8 cellular contexts compared by ENCODE assay signal in genomic region chrX:16712116-16712824, GRCh38. TPM values are rescaled to one million over a fixed set of nuclear protein-coding genes. Genes with fewer than 3 reads are reported as not detected.
DNase-seq lines count a peak whose midpoint lies in the region; ATAC-seq and TF ChIP-seq lines count a peak whose summit lies in the region.

A gene with protein sequence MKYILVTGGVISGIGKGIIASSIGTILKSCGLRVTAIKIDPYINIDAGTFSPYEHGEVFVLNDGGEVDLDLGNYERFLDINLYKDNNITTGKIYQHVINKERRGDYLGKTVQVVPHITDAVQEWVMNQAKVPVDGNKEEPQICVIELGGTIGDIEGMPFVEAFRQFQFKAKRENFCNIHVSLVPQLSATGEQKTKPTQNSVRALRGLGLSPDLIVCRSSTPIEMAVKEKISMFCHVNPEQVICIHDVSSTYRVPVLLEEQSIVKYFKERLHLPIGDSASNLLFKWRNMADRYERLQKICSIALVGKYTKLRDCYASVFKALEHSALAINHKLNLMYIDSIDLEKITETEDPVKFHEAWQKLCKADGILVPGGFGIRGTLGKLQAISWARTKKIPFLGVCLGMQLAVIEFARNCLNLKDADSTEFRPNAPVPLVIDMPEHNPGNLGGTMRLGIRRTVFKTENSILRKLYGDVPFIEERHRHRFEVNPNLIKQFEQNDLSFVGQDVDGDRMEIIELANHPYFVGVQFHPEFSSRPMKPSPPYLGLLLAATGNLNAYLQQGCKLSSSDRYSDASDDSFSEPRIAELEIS (minus strand): TSS chrX:16712669. CDS start chrX:16702902, 9,767 bp downstream.

- no peaks in the 10 kb centered on the region for H3K9me3 ChIP-seq in esophagus muscularis mucosa
- no peaks in the 10 kb centered on the region for H3K9me3 ChIP-seq in muscle layer of duodenum (ENCODE audit: control insufficient read depth in 1 of 2, low read length in 2 of 2)

- H3K4me1 Mint-ChIP-seq in CD14-positive monocyte, result peaks cover 15% of the 10 kb centered on the region
- peaks cover 7% of the 10 kb centered on the region for H3K4me1 Mint-ChIP-seq in activated T-cell treated with anti-CD3 and anti-CD28 coated beads, Interleukin-2, amount 50 U/mL, for 4 hours (ENCODE audit: low read depth)

- H3K9me3 Mint-ChIP-seq in CD14-positive monocyte, result peaks cover 0 to 7% (median 0%) of the 10 kb centered on the region in 7 donors
- H3K9me3 Mint-ChIP-seq in activated T-cell treated with anti-CD3 and anti-CD28 coated beads, Interleukin-2, amount 50 U/mL, for 4 hours, result no peaks in the 10 kb centered on the region

- H3K27ac ChIP-seq in esophagus muscularis mucosa (replicated peaks in 1 of 4), result peak within 1 kb of the TSS; percentile 87 to 90 (median 89)
- H3K27ac ChIP-seq in muscle layer of duodenum (ENCODE audit: low read length), result peak within 1 kb of the TSS; percentile 63

- TF ChIP-seq CTCF in CD14-positive monocyte (IDR thresholded peaks at IDR 0.05) (no peak), esophagus muscularis mucosa (IDR thresholded peaks at IDR 0.05) (peak in 1 of 3 experiments; percentile 10), subcutaneous adipose tissue (IDR thresholded peaks at IDR 0.05; ENCODE audit: low read depth) (no peak)

- peak within 1 kb of the TSS; percentile 90 to 91 for H3K4me3 Mint-ChIP-seq in CD14-positive monocyte
- peak within 1 kb of the TSS; percentile 82 for H3K4me3 Mint-ChIP-seq in activated T-cell treated with anti-CD3 and anti-CD28 coated beads, Interleukin-2, amount 50 U/mL, for 4 hours

- H3K4me1 ChIP-seq in esophagus muscularis mucosa (peaks cover 0 to 23% (median 8%) of the 10 kb centered on the region in 4 donors), muscle layer of duodenum (ENCODE audit: control insufficient read depth in 1 of 2, insufficient read depth in 2 of 2, low read length in 2 of 2) (no peaks in the 10 kb centered on the region)

- H3K27me3 Mint-ChIP-seq in CD14-positive monocyte (ENCODE audit: low read depth in 3 of 3), result peaks cover 0 to 42% (median 2%) of the 10 kb centered on the region in 3 donors
- H3K27me3 Mint-ChIP-seq in activated T-cell treated with anti-CD3 and anti-CD28 coated beads, Interleukin-2, amount 50 U/mL, for 4 hours (ENCODE audit: low read depth), result no peaks in the 10 kb centered on the region

- H3K4me3 ChIP-seq in esophagus muscularis mucosa (peak within 1 kb of the TSS; percentile 74 to 79 (median 76)), muscle layer of duodenum (ENCODE audit: low read depth in 1 of 2, low read length in 2 of 2) (peak within 1 kb of the TSS; percentile 71 to 72)

- H3K27me3 ChIP-seq in esophagus muscularis mucosa, result peaks cover 0 to 9% (median 0%) of the 10 kb centered on the region in 4 donors
- no peaks in the 10 kb centered on the region for H3K27me3 ChIP-seq in muscle layer of duodenum (ENCODE audit: low read depth, low read length)

- intact Hi-C loops in CD14-positive monocyte (cut with micrococcal nuclease) (loop anchor here in 1 of 2 donors (10.0 kb wide), 1 partner anchor 1037 kb away; no protein-coding TSS in a partner anchor), esophagus muscularis mucosa (cut with DNase I) (loop anchor here (10.0 kb wide), 2 partner anchors 163 to 857 kb away; partner anchors contain the start of genes AP1S2 and RBBP7)

- no peak for TF ChIP-seq EP300 in esophagus muscularis mucosa (IDR thresholded peaks at IDR 0.05)

- peak within 1 kb of the TSS in 6 of 7 donors; percentile 57 to 85 (median 80) for H3K27ac Mint-ChIP-seq in CD14-positive monocyte

- no peak for DNase-seq in CD14-positive monocyte (ENCODE audit: low spot score)
- DNase-seq in NOMO-1 treated with DMSO at 0.1 percent for 48 hours (lab: John Stamatoyannopoulos, UW; ENCODE audit: unreplicated experiment), result peak; percentile 73
- no peak for DNase-seq in activated T-cell treated with anti-CD3 and anti-CD28 coated beads, Interleukin-2, amount 50 U/mL, for 4 hours
- DNase-seq in esophagus muscularis mucosa (ENCODE audit: extremely low spot score), result no peak

- WGBS in esophagus muscularis mucosa, result 2% methylated on average over 40 of the region's 62 CpGs

- TF ChIP-seq POLR2A in esophagus muscularis mucosa (IDR thresholded peaks at IDR 0.05; ENCODE audit: low read depth), result no peak

- H3K36me3 Mint-ChIP-seq in CD14-positive monocyte, result peaks cover 3 to 6% of the 10 kb centered on the region in 2 donors
- H3K36me3 Mint-ChIP-seq in activated T-cell treated with anti-CD3 and anti-CD28 coated beads, Interleukin-2, amount 50 U/mL, for 4 hours (ENCODE audit: insufficient read depth), result peaks cover 1% of the 10 kb centered on the region

- peak; percentile 80 for ATAC-seq in GM19025 (IDR thresholded peaks at IDR 0.05; ENCODE audit: low read depth, unreplicated experiment)
- ATAC-seq in HG03159 (IDR thresholded peaks at IDR 0.05; ENCODE audit: unreplicated experiment), result peak; percentile 65
- ATAC-seq in activated T-cell treated with anti-CD3 and anti-CD28 coated beads, Interleukin-2, amount 50 U/mL, for 4 hours, result peak; percentile 88 to 95

- H3K36me3 ChIP-seq in esophagus muscularis mucosa (peaks cover 0 to 6% (median 0%) of the 10 kb centered on the region in 4 donors), muscle layer of duodenum (ENCODE audit: control insufficient read depth in 1 of 2, insufficient read depth in 2 of 2, low read length in 2 of 2) (no peaks in the 10 kb centered on the region)

RNA-seq across cellular contexts. Expression of the gene that starts here (rescaled TPM):
- 1 to 10 TPM; 2.8 to 3.4 TPM for polyA plus RNA-seq in CD14-positive monocyte
- 1 to 10 TPM; 1.2 to 2.6 (median 1.5) TPM for total RNA-seq in activated T-cell treated with anti-CD3 and anti-CD28 coated beads, Interleukin-2, amount 50 U/mL, for 4 hours
- 10 to 100 TPM in 3 of 4 donors, 1 to 10 TPM in 1; 9.8 to 18.3 (median 13.7) TPM for total RNA-seq in esophagus muscularis mucosa
- total RNA-seq in subcutaneous adipose tissue, result 10 to 100 TPM; 13.4 to 21.8 (median 18.5) TPM
